ENCODE assay signal across 8 cellular contexts in the genomic region with DNA sequence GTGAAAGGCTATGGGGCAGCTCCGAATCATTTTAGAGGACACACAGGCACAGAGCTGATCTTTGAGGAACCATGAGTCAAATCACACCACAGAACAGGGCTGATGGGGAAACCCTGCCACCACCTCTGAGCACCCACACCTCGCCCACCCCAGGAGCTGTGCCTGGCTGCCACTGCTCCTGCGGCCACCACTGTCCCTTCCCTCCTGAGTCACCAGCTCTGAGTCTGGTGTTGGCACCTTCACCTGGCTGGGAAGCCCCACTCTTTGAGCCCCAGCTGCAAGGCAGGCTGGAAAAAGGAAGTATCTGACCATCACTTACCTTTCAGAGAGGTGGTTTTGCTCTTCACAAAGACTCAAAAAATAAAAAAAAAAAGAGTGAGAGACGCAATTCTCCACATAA.
DNase-seq lines count a peak whose midpoint lies in the region; ATAC-seq and TF ChIP-seq lines count a peak whose summit lies in the region.

No MANE protein-coding gene starts in this region.

- POLR2A ChIA-PET in activated B cell treated with CpG ODN at 0.5 μM for 24 hours (lab: Charles Lee): interaction anchor here (0.6 to 7.9 kb wide), 20 partner anchors 9 to 251 kb away, joined by 3 to 191 read pairs (median 4); a partner anchor contains a TSS

- CTCF ChIA-PET in activated B cell treated with CpG ODN at 0.5 μM for 24 hours (lab: Charles Lee): interaction anchor here (0.9 to 4.4 kb wide), 7 partner anchors 8 to 202 kb away, joined by 3 to 36 read pairs (median 4); a partner anchor contains a TSS

- H3K27ac ChIP-seq in BLaER1: peak overlapping the region; percentile 97

- H3K27me3 ChIP-seq in BLaER1: no peaks in the 10 kb centered on the region
- no peaks in the 10 kb centered on the region for H3K27me3 ChIP-seq in BE2C

- peak; percentile 66 for DNase-seq in activated B cell treated with CpG ODN at 0.5 μM for 24 hours
- DNase-seq in cerebellar nuclear complex (lab: John Stamatoyannopoulos, UW): no peak
- DNase-seq in NCI-H526 (lab: John Stamatoyannopoulos, UW): no peak
- no peak for DNase-seq in BE2C
- DNase-seq in HUDEP-2 (lab: John Stamatoyannopoulos, UW; ENCODE audit: unreplicated experiment in 76 of 76): no peak

- peak overlapping the region; percentile 66 for H3K4me3 Mint-ChIP-seq in activated B cell treated with CpG ODN at 0.5 μM for 24 hours

- H3K9me3 ChIP-seq in BLaER1 (peaks cover 32% of the 10 kb centered on the region), BE2C (no peaks in the 10 kb centered on the region)

- no peak for TF ChIP-seq CTCF in activated B cell treated with CpG ODN at 0.5 μM for 24 hours (IDR thresholded peaks at IDR 0.05)
- no peak for TF ChIP-seq CTCF in BE2C (IDR thresholded peaks at IDR 0.05; ENCODE audit: low read depth, low read length)

- H3K36me3 ChIP-seq in BLaER1: peaks cover 29% of the 10 kb centered on the region
- no peaks in the 10 kb centered on the region for H3K36me3 ChIP-seq in BE2C

- peaks cover 78% of the 10 kb centered on the region for H3K4me1 ChIP-seq in BLaER1
- peaks cover under 1% of the 10 kb centered on the region; the same call in 1 of the 2 replicates for H3K4me1 ChIP-seq in BE2C

- no peak overlapping the region for H3K4me3 ChIP-seq in BLaER1
- H3K4me3 ChIP-seq in BE2C (ENCODE audit: low read depth, low read length): no peak overlapping the region

- H3K27me3 Mint-ChIP-seq in activated B cell treated with CpG ODN at 0.5 μM for 24 hours: no peaks in the 10 kb centered on the region

- ATAC-seq in GM18868 (IDR thresholded peaks at IDR 0.05; ENCODE audit: unreplicated experiment) (peak; percentile 72), HG02852 (IDR thresholded peaks at IDR 0.05; ENCODE audit: unreplicated experiment) (peak; percentile 59), activated B cell treated with CpG ODN at 0.5 μM for 24 hours (ENCODE audit: low read depth) (peak; percentile 76)

- H3K4me2 ChIP-seq in BLaER1: peak overlapping the region; percentile 87; the same call in 1 of the 2 replicates

- peak overlapping the region; percentile 36 for H3K9ac ChIP-seq in BLaER1

- no peaks in the 10 kb centered on the region for H3K9me3 Mint-ChIP-seq in activated B cell treated with CpG ODN at 0.5 μM for 24 hours

- intact Hi-C loops in activated B cell treated with CpG ODN at 0.5 μM for 24 hours (cut with micrococcal nuclease): loop anchor here (1.0 to 10.0 kb wide), 6 partner anchors 10 to 1423 kb away; no protein-coding TSS in a partner anchor

- peak overlapping the region; percentile 92 for H3K27ac Mint-ChIP-seq in activated B cell treated with CpG ODN at 0.5 μM for 24 hours

- H4K20me1 ChIP-seq in BLaER1: no peaks in the 10 kb centered on the region

- peaks cover 76% of the 10 kb centered on the region for H3K4me1 Mint-ChIP-seq in activated B cell treated with CpG ODN at 0.5 μM for 24 hours

- no peaks in the 10 kb centered on the region for H3K36me3 Mint-ChIP-seq in activated B cell treated with CpG ODN at 0.5 μM for 24 hours (ENCODE audit: low read depth)
